9 cellular contexts compared by ENCODE assay signal in the genomic region with DNA sequence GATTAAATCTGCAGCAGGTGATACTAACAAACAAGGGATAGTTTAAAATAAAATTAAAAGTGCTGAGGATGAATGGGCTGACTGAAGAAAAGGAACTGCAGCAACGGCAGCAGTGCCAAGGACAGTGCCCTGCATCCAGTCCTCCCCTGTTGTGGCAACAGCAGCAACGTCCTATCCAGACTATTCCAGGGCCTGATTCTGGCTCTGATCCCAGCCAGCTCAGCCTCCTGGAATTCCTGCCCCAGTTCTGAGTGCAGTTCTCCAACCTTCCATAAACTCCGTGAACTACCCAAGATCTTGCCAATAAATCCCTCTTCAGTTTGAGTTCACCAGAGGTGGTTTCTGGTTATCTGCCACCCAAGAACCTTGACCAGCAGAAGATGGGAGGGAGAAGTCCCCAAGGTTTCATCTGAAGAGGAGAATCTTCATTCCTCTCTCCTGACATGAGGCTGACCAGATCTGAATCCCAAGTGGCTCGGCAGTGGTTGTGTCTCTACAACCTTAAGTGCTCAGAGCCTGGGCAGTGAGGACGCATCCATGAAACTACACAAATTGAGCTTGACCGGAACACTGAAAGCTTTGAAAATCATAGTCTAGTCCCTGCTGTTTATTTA.
DNase-seq lines count a peak whose midpoint lies in the region; ATAC-seq, FAIRE-seq and TF ChIP-seq lines count a peak whose summit lies in the region.
"Had no signal": no experiment of that assay in that cellular context is flagged by ENCODE, and none has a peak within 500 bp of the region (broad histone marks: within the 10 kb centered on the region; RNA-seq: fewer than 3 reads in every experiment).

No MANE protein-coding gene starts in this region.

- H4K91ac ChIP-seq in H9 (ENCODE audit: insufficient read length, low read depth, low read length), result no peak overlapping the region

- no peak overlapping the region for H4K5ac ChIP-seq in H9 (ENCODE audit: insufficient read length, low read depth, low read length)

- no peaks in the 10 kb centered on the region for H3K23me2 ChIP-seq in H9 (ENCODE audit: insufficient read length, low read depth, low read length, poor library complexity, severe bottlenecking)

- TF ChIP-seq CTCF in HCT116 (IDR thresholded peaks at IDR 0.05 in 2 of 3, conservative IDR thresholded peaks at IDR 0.05 in 1 of 3; ENCODE audit: borderline replicate concordance in 1 of 3, insufficient read depth in 1 of 3, low read depth in 2 of 3, low read length in 2 of 3) (no peak), kidney (IDR thresholded peaks at IDR 0.05; ENCODE audit: borderline replicate concordance, extremely low read depth, insufficient read depth) (no peak), H9 (conservative IDR thresholded peaks at IDR 0.05) (no peak)

- no peak overlapping the region for H2AK5ac ChIP-seq in H9 (ENCODE audit: insufficient read length, low read length)

- FAIRE-seq in kidney (lab: Jason Lieb, UNC), result peak; percentile 27
- FAIRE-seq: TTC549 had no signal

- no peak overlapping the region for H3K56ac ChIP-seq in H9 (ENCODE audit: insufficient read length, low read depth, low read length)

- H3K4me3 Mint-ChIP-seq in H9, result no peak overlapping the region

- peaks cover 19 to 33% of the 10 kb centered on the region in 2 experiments for H3K4me1 Mint-ChIP-seq in H9

- no peak overlapping the region for H2BK5ac ChIP-seq in H9 (ENCODE audit: insufficient read length, low read length)

- no peaks in the 10 kb centered on the region for H3K9me3 Mint-ChIP-seq in H9

- no peaks in the 10 kb centered on the region for H3K27me3 Mint-ChIP-seq in H9 (ENCODE audit: low read depth)

- H3K9ac ChIP-seq in HCT116 (ENCODE audit: low read length) (no peak overlapping the region), kidney (ENCODE audit: low read length in 2 of 2) (peak overlapping the region in 1 of 2 donors; percentile 48), H9 (ENCODE audit: extremely low read depth, insufficient read length, low read length) (no peak overlapping the region)

- BruUV-seq in HCT116 (replicated peaks; lab: Mats Ljungman, UMichigan), result no TSS peak

- no peak overlapping the region for H4K8ac ChIP-seq in H9 (replicated peaks; ENCODE audit: insufficient read length, low read depth, low read length)

- intact Hi-C loops in HCT116 (cut with micrococcal nuclease), result loop anchor here (5.0 kb wide), 1 partner anchor 157 kb away; no protein-coding TSS in a partner anchor
- intact Hi-C loops in kidney (cut with DNase I), result no loop called here

- H3K27ac ChIP-seq in HCT116 (ENCODE audit: low read depth, low read length) (peak overlapping the region; percentile 36; the same call in 1 of the 2 replicates), caudate nucleus (ENCODE audit: low read depth, low read length) (peak overlapping the region; percentile 95), kidney (ENCODE audit: low read depth in 2 of 2, low read length in 2 of 2) (peak overlapping the region; percentile 63 to 92), H9 (ENCODE audit: insufficient read length, low read depth, low read length) (no peak overlapping the region)

- H3K4me3 ChIP-seq in HCT116 (replicated peaks in 1 of 2; ENCODE audit: low read depth in 1 of 2, low read length in 2 of 2), result peak overlapping the region in 1 of 2 experiments; percentile 9; a peak in 1 of 4 replicates
- H3K4me3 ChIP-seq in kidney (ENCODE audit: low read length in 2 of 2), result peak overlapping the region in 1 of 2 donors; percentile 2

- no peak overlapping the region for H2BK120ac ChIP-seq in H9 (ENCODE audit: low read depth, low read length, poor library complexity, severe bottlenecking)

- no peaks in the 10 kb centered on the region for H3K79me2 ChIP-seq in HCT116 (ENCODE audit: insufficient read depth, low read length)
- no peaks in the 10 kb centered on the region for H3K79me2 ChIP-seq in H9 (ENCODE audit: insufficient read depth, low read length)

- H3K27ac Mint-ChIP-seq in H9, result peak overlapping the region in 1 of 3 experiments; percentile 6; a peak in 1 of 7 replicates

- no peak overlapping the region for H2BK20ac ChIP-seq in H9 (ENCODE audit: low read depth, low read length, poor library complexity, severe bottlenecking)

- H3K4ac ChIP-seq in H9 (ENCODE audit: low read depth, low read length), result no peak overlapping the region

- no peak overlapping the region for H3T11ph ChIP-seq in H9 (ENCODE audit: low read length)

- no peak overlapping the region for H2BK15ac ChIP-seq in H9 (ENCODE audit: low read depth, low read length)

- H3K36me3 Mint-ChIP-seq in H9 (ENCODE audit: insufficient read depth in 1 of 3, low read depth in 3 of 3), result no peaks in the 10 kb centered on the region

- no peak for TF ChIP-seq POLR2A in HCT116 (IDR thresholded peaks at IDR 0.05; ENCODE audit: borderline replicate concordance, extremely low read depth, insufficient read depth, insufficient read length)

- H3K9me2 ChIP-seq in HCT116 (ENCODE audit: insufficient read depth), result no peaks in the 10 kb centered on the region

- no peak for TF ChIP-seq RAD21 in HCT116 (IDR thresholded peaks at IDR 0.05; ENCODE audit: low read depth)

- H3K23ac ChIP-seq in H9 (ENCODE audit: insufficient read length, low read depth, low read length), result no peak overlapping the region

- ATAC-seq in HCT116, result peak; percentile 82

- POLR2A ChIA-PET in HCT116 (lab: Charles Lee), result interaction anchor here (1.2 to 1.6 kb wide), 2 partner anchors 67 to 145 kb away, joined by 3 read pairs; no protein-coding TSS in a partner anchor

- DNase-seq in HCT116 (ENCODE audit: low read depth, low spot score), result peak; percentile 51
- DNase-seq in caudate nucleus (lab: John Stamatoyannopoulos, UW), result peak in 14 of 61 donors; percentile 19 to 70 (median 31)
- peak; percentile 84 for DNase-seq in kidney
- peak; percentile 59 for DNase-seq in stromal cell of bone marrow (ENCODE audit: low read depth)
- DNase-seq in DMS114 treated with DMSO at 0.1 percent for 48 hours (lab: John Stamatoyannopoulos, UW; ENCODE audit: unreplicated experiment), result no peak
- no peak for DNase-seq in NCI-H774 (lab: John Stamatoyannopoulos, UW)
- no peak for DNase-seq in NCI-H2171 (lab: John Stamatoyannopoulos, UW)
- DNase-seq in H9, result no peak

- WGBS in H9 (ENCODE audit: extremely low coverage, insufficient read length, low lambda C conversion rate), result no CpG with 5 or more reads among the region's 6 CpGs

- H3K79me1 ChIP-seq in H9 (ENCODE audit: insufficient read depth, low read depth, low read length, poor library complexity, severe bottlenecking), result no peaks in the 10 kb centered on the region

- H2BK12ac ChIP-seq in H9 (ENCODE audit: insufficient read length, low read depth, low read length), result no peak overlapping the region

- peak overlapping the region; percentile 61 for H3K4me2 ChIP-seq in HCT116 (ENCODE audit: low read length)
- no peak overlapping the region for H3K4me2 ChIP-seq in H9 (ENCODE audit: insufficient read depth, insufficient read length, low read length)

- no peaks in the 10 kb centered on the region for H3K9me3 ChIP-seq in HCT116 (ENCODE audit: control insufficient read depth in 1 of 2, insufficient read depth in 1 of 2, low read depth in 1 of 2, low read length in 2 of 2)
- H3K9me3 ChIP-seq in kidney (ENCODE audit: control insufficient read depth in 1 of 2, low read length in 2 of 2), result no peaks in the 10 kb centered on the region
- no peaks in the 10 kb centered on the region for H3K9me3 ChIP-seq in H9 (ENCODE audit: control insufficient read depth, low read depth, low read length)

- H3K27me3 ChIP-seq in HCT116 (ENCODE audit: insufficient read depth, low read length) (no peaks in the 10 kb centered on the region), H9 (ENCODE audit: insufficient read depth, low read length) (no peaks in the 10 kb centered on the region)

- H3K4me1 ChIP-seq in HCT116 (ENCODE audit: control insufficient read depth in 1 of 2, insufficient read depth in 2 of 2, low read length in 2 of 2), result peaks cover 19 to 25% of the 10 kb centered on the region in 2 experiments
- peaks cover 9 to 36% of the 10 kb centered on the region in 2 donors for H3K4me1 ChIP-seq in kidney (ENCODE audit: control insufficient read depth in 1 of 2, insufficient read depth in 1 of 2, low read depth in 1 of 2, low read length in 2 of 2)
- peaks cover 2% of the 10 kb centered on the region; the same call in 1 of the 2 replicates for H3K4me1 ChIP-seq in H9 (ENCODE audit: insufficient read depth, low read length)

- no peaks in the 10 kb centered on the region for H4K20me1 ChIP-seq in HCT116 (ENCODE audit: insufficient read depth)
- H4K20me1 ChIP-seq in H9 (ENCODE audit: control insufficient read depth, insufficient read depth, insufficient read length), result no peaks in the 10 kb centered on the region

- H3K36me3 ChIP-seq in HCT116 (ENCODE audit: control insufficient read depth in 1 of 2, insufficient read depth in 2 of 2, low read length in 2 of 2) (no peaks in the 10 kb centered on the region), kidney (ENCODE audit: control insufficient read depth in 1 of 2, insufficient read depth in 2 of 2, low read length in 2 of 2) (no peaks in the 10 kb centered on the region)

- peak overlapping the region; percentile 96 for H2AFZ ChIP-seq in HCT116 (ENCODE audit: low read depth, low read length, poor library complexity, severe bottlenecking)
- H2AFZ ChIP-seq in H9 (ENCODE audit: low read length), result no peak overlapping the region

- H3K14ac ChIP-seq in H9 (ENCODE audit: insufficient read depth, low read length), result no peak overlapping the region

- CTCF ChIA-PET in HCT116 (lab: Charles Lee), result interaction anchor here (0.6 to 7.1 kb wide), 11 partner anchors 13 to 248 kb away, joined by 3 to 49 read pairs (median 5); partner anchors contain the start of gene TCTN3

- H3K18ac ChIP-seq in H9 (ENCODE audit: insufficient read length, low read depth, low read length), result no peak overlapping the region

- RAD21 ChIA-PET in HCT116 (lab: Charles Lee; ENCODE audit: low non-redundant PET in 1 of 2, low total read pairs in 2 of 2, uncharacterized antibody in 2 of 2, unreplicated experiment in 2 of 2), result interaction anchor here (0.6 to 0.7 kb wide), 3 partner anchors 15 to 155 kb away, joined by 3 to 4 read pairs (median 3); no protein-coding TSS in a partner anchor

TF ChIP-seq in HCT116, 20 proteins besides CTCF, POLR2A, EP300 and RAD21:
- TF ChIP-seq SP1 (IDR thresholded peaks at IDR 0.05; ENCODE audit: low read depth) (peak; percentile 24; the same call in 1 of the 2 replicates), JUND (IDR thresholded peaks at IDR 0.05) (peak; percentile 20; the same call in 1 of the 2 replicates), FOSL1 (IDR thresholded peaks at IDR 0.05; ENCODE audit: low read depth) (peak; percentile 47; the same call in 1 of the 2 replicates), EZH2 (IDR thresholded peaks at IDR 0.05) (no peak)

Comparison
In these comparisons a context has a peak if more than half of its experiments do, and no peak if none do; other contexts are left out.
1. DNase-seq: peak in HCT116 (single experiment), kidney (single experiment) and stromal cell of bone marrow (single experiment); none in DMS114 treated with DMSO at 0.1 percent for 48 hours (single experiment), NCI-H774 (single experiment), NCI-H2171 (single experiment) and H9 (single experiment).